In the genomic region with DNA sequence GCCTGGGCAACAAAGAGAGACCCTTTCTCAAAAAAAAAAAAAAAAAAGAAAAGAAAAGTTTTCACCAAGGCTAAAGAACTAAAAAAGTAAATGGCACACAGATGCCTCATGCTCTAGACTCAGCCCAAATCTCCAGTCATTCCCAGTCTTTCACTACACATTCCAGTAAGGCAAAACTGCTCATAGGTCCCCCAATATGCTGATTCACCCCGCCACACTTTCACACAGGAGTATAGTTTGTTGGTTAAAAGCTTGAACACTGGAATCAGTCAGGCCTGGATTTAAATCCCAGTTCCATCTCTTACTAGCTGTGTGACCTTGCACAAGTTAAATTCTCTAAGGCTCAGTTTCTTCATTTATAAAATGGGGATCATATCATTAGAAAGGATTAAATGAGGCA, we compare ENCODE assay signal across 16 cellular contexts. TPM values are rescaled to one million over a fixed set of nuclear protein-coding genes. Genes with fewer than 3 reads are reported as not detected.
A peak's percentile ranks its signal among the peaks of the same experiment; 100 is the strongest.
DNase-seq lines count a peak whose midpoint lies in the region; ATAC-seq, FAIRE-seq and TF ChIP-seq lines count a peak whose summit lies in the region.
"Had no signal": no experiment of that assay in that cellular context is flagged by ENCODE, and none has a peak within 500 bp of the region (broad histone marks: within the 10 kb centered on the region; RNA-seq: fewer than 3 reads in every experiment).

No MANE protein-coding gene starts in this region.

- no peaks in the 10 kb centered on the region for H3K27me3 ChIP-seq in Caco-2 (replicated peaks; ENCODE audit: control insufficient read depth, insufficient read depth, low read length)
- H3K27me3 ChIP-seq: brain microvascular endothelial cell had no signal

- 93% methylated on average over 1 of the region's 1 CpG for WGBS in A549 (ENCODE audit: missing lambda C conversion rate)

- ATAC-seq in A549: no peak
- no peak for ATAC-seq in GM18858 (IDR thresholded peaks at IDR 0.05; ENCODE audit: unreplicated experiment)
- ATAC-seq: stimulated activated naive CD8-positive, alpha-beta T cell treated with anti-CD3 and anti-CD28 coated beads, Interleukin-15, amount 100 ng/mL, for 72 hours had no signal

- H3K4me2 ChIP-seq in A549: peak overlapping the region; percentile 96; the same call in 1 of the 3 replicates

- TF ChIP-seq RAD21 in A549 (conservative IDR thresholded peaks at IDR 0.05 in 1 of 2, IDR thresholded peaks at IDR 0.05 in 1 of 2): no peak

- BruUV-seq in Caco-2 (replicated peaks; lab: Mats Ljungman, UMichigan): TSS peak; percentile 45

- H3K36me3 ChIP-seq in Caco-2 (ENCODE audit: control insufficient read depth, insufficient read depth, low read length): no peaks in the 10 kb centered on the region; the same call in 1 of the 2 replicates
- H3K36me3 ChIP-seq: prostate gland had no signal

- peaks cover 26% of the 10 kb centered on the region for H3K4me1 ChIP-seq in A549
- peaks cover 21% of the 10 kb centered on the region for H3K4me1 ChIP-seq in Caco-2

- H3K4me3 ChIP-seq in A549 (no peak overlapping the region), Caco-2 (ENCODE audit: low read depth, low read length) (no peak overlapping the region)

- intact Hi-C loops in Caco-2 (cut with micrococcal nuclease; ENCODE audit: unreplicated experiment): no loop called here

- H3K36me3 Mint-ChIP-seq in Caco-2 (ENCODE audit: insufficient read depth, unreplicated experiment) (peaks cover 14% of the 10 kb centered on the region), endothelial cell (ENCODE audit: low read depth, unreplicated experiment) (peaks cover 12% of the 10 kb centered on the region)

- no peak for TF ChIP-seq EP300 in A549 (IDR thresholded peaks at IDR 0.05)

- H3K9me3 Mint-ChIP-seq in Caco-2 (ENCODE audit: unreplicated experiment) (no peaks in the 10 kb centered on the region), endothelial cell (ENCODE audit: unreplicated experiment) (no peaks in the 10 kb centered on the region)
- H3K9me3 Mint-ChIP-seq: CD14-positive monocyte; stimulated activated naive CD8-positive, alpha-beta T cell treated with anti-CD3 and anti-CD28 coated beads, Interleukin-15, amount 100 ng/mL, for 72 hours had no signal

- DNase-seq in A549 (ENCODE audit: low read depth in 1 of 2, low spot score in 1 of 2) (no peak), Caco-2 (no peak), RKO (ENCODE audit: low spot score) (peak; percentile 51), endothelial cell (ENCODE audit: low spot score) (no peak), NCI-H1436 (lab: John Stamatoyannopoulos, UW) (no peak), HK-2 (ENCODE audit: unreplicated experiment) (no peak), dedifferentiated amniotic fluid mesenchymal stem cell (ENCODE audit: extremely low spot score) (no peak)
- DNase-seq: brain microvascular endothelial cell; hippocampal formation; NCI-H1694; NCI-H82; stimulated activated CD4-positive, alpha-beta T cell treated with anti-CD3 and anti-CD28 coated beads, Interleukin-4, amount 100 ng/mL, for 1 hour; stimulated activated naive CD8-positive, alpha-beta T cell treated with anti-CD3 and anti-CD28 coated beads, Interleukin-15, amount 100 ng/mL, for 72 hours had no signal

- H3K27ac ChIP-seq in A549: no peak overlapping the region
- H3K27ac ChIP-seq: brain microvascular endothelial cell, prostate gland had no signal

- CTCF ChIA-PET in A549 (lab: Yijun Ruan, JAX): interaction anchor here (0.7 to 3.3 kb wide), 4 partner anchors 10 to 75 kb away, joined by 4 to 19 read pairs (median 8); no protein-coding TSS in a partner anchor
- CTCF ChIA-PET in Caco-2 (lab: Charles Lee): no interaction called here

- no peaks in the 10 kb centered on the region for H3K27me3 Mint-ChIP-seq in Caco-2 (ENCODE audit: insufficient read depth, unreplicated experiment)
- peaks cover 1% of the 10 kb centered on the region for H3K27me3 Mint-ChIP-seq in endothelial cell (ENCODE audit: unreplicated experiment)
- H3K27me3 Mint-ChIP-seq: stimulated activated naive CD8-positive, alpha-beta T cell treated with anti-CD3 and anti-CD28 coated beads, Interleukin-15, amount 100 ng/mL, for 72 hours had no signal

- H3K4me3 Mint-ChIP-seq in Caco-2 (ENCODE audit: unreplicated experiment): no peak overlapping the region
- peak overlapping the region; percentile 60 for H3K4me3 Mint-ChIP-seq in endothelial cell (ENCODE audit: unreplicated experiment)

- H3K9me3 ChIP-seq in A549 (no peaks in the 10 kb centered on the region), Caco-2 (no peaks in the 10 kb centered on the region)
- H3K9me3 ChIP-seq: prostate gland had no signal

- H3K27ac Mint-ChIP-seq in Caco-2 (ENCODE audit: unreplicated experiment): no peak overlapping the region
- no peak overlapping the region for H3K27ac Mint-ChIP-seq in endothelial cell (ENCODE audit: unreplicated experiment)
- H3K27ac Mint-ChIP-seq: stimulated activated naive CD8-positive, alpha-beta T cell treated with anti-CD3 and anti-CD28 coated beads, Interleukin-15, amount 100 ng/mL, for 72 hours had no signal

- FAIRE-seq in A549 (lab: Jason Lieb, UNC): no peak

- POLR2A ChIA-PET in A549 (lab: Yijun Ruan, JAX) (interaction anchor here (0.6 kb wide), 1 partner anchor 37 kb away, joined by 3 read pairs; no protein-coding TSS in a partner anchor), Caco-2 (lab: Charles Lee) (no interaction called here)

- no peak for TF ChIP-seq POLR2A in A549 (IDR thresholded peaks at IDR 0.05; ENCODE audit: low read length)

- peaks cover 12% of the 10 kb centered on the region for H3K4me1 Mint-ChIP-seq in Caco-2 (ENCODE audit: low read depth, unreplicated experiment)
- H3K4me1 Mint-ChIP-seq in endothelial cell (ENCODE audit: unreplicated experiment): peaks cover 11% of the 10 kb centered on the region

- TF ChIP-seq CTCF in A549 (IDR thresholded peaks at IDR 0.05): no peak
- TF ChIP-seq CTCF in Caco-2 (IDR thresholded peaks at IDR 0.05; ENCODE audit: insufficient read depth in 1 of 2, low read depth in 1 of 2, low read length in 1 of 2, severe bottlenecking in 1 of 2, unreplicated experiment in 1 of 2): no peak
- TF ChIP-seq CTCF in endothelial cell (IDR thresholded peaks at IDR 0.05; ENCODE audit: unreplicated experiment): no peak

TF ChIP-seq in A549, 52 proteins besides CTCF, POLR2A, EP300 and RAD21 (continues in another document):
- no peak for TF ChIP-seq NFE2L2 (conservative IDR thresholded peaks at IDR 0.05; ENCODE audit: low read length)
- no peak for TF ChIP-seq SMC3 (IDR thresholded peaks at IDR 0.05)
- no peak for TF ChIP-seq JUNB (IDR thresholded peaks at IDR 0.05)
- TF ChIP-seq NR3C1 (IDR thresholded peaks at IDR 0.05): no peak
- no peak for TF ChIP-seq ZFP36 (IDR thresholded peaks at IDR 0.05; ENCODE audit: borderline replicate concordance, partially characterized antibody)
- TF ChIP-seq HOXB5 (CRISPR knock-in tag; IDR thresholded peaks at IDR 0.05): no peak
- TF ChIP-seq FOXS1 (CRISPR knock-in tag; IDR thresholded peaks at IDR 0.05): no peak

RNA-seq across cellular contexts. Expression of a gene that starts 1.9 kb away (rescaled TPM):
- polyA plus RNA-seq in A549 (2011; rRNA removed) (50.0 and 53.2 TPM in 2 replicates), A549 (2017; fragmentation: RNase III; extraction: RNeasy Plus Mini Kit Qiagen cat#74134 plus additional on column Dnase treatment) (46.6 to 53.3 TPM (median 53.2 TPM) in 3 replicates)
- 55.8 and 70.1 TPM in 2 replicates for polyA plus RNA-seq in A549 (2012; cell fraction: cytosol; rRNA removed)
- polyA plus RNA-seq in A549 (2012; cell fraction: nucleus; rRNA removed): 87.3 and 89.3 TPM in 2 replicates
- 42.7 and 44.4 TPM in 2 replicates for polyA minus RNA-seq in A549 (2011; rRNA and poly(A)+ RNA removed)
- total RNA-seq in Caco-2 (2022) (78.2 and 99.6 TPM in 2 replicates), endothelial cell (ENCODE audit: unreplicated experiment) (53.6 TPM)

RNA-seq across cellular contexts. Expression of a gene that starts 7.2 kb away (rescaled TPM):
- polyA plus RNA-seq in A549 (2011; rRNA removed) (6.3 and 10.1 TPM in 2 replicates), A549 (2017; fragmentation: RNase III; extraction: RNeasy Plus Mini Kit Qiagen cat#74134 plus additional on column Dnase treatment) (1.7 to 1.9 TPM (median 1.9 TPM) in 3 replicates)
- 2.3 and 2.8 TPM in 2 replicates for polyA plus RNA-seq in A549 (2012; cell fraction: cytosol; rRNA removed)
- polyA plus RNA-seq in A549 (2012; cell fraction: nucleus; rRNA removed): 9.9 and 10.3 TPM in 2 replicates
- polyA minus RNA-seq in A549 (2011; rRNA and poly(A)+ RNA removed): 7.4 and 7.6 TPM in 2 replicates
- total RNA-seq in Caco-2 (2022) (16.3 and 17.7 TPM in 2 replicates), endothelial cell (ENCODE audit: unreplicated experiment) (18.3 TPM)

RNA-seq across cellular contexts. Expression of a gene that starts 17.0 kb away (rescaled TPM):
- polyA plus RNA-seq in A549 (2011; rRNA removed): 50.5 and 53.5 TPM in 2 replicates
- polyA plus RNA-seq in A549 (2012; cell fraction: cytosol; rRNA removed): 61.2 and 77.9 TPM in 2 replicates
- 97.1 and 99.8 TPM in 2 replicates for polyA plus RNA-seq in A549 (2012; cell fraction: nucleus; rRNA removed)
- 22.8 to 27.8 TPM (median 26.0 TPM) in 3 replicates for polyA plus RNA-seq in A549 (2017; fragmentation: RNase III; extraction: RNeasy Plus Mini Kit Qiagen cat#74134 plus additional on column Dnase treatment)
- polyA minus RNA-seq in A549 (2011; rRNA and poly(A)+ RNA removed): 34.9 and 42.0 TPM in 2 replicates
- 40.5 and 41.3 TPM in 2 replicates for total RNA-seq in Caco-2 (2022)
- 47.2 TPM for total RNA-seq in endothelial cell (ENCODE audit: unreplicated experiment)

RNA-seq across cellular contexts. Expression of a gene that starts 29.4 kb away (rescaled TPM):
- polyA plus RNA-seq in A549 (2011; rRNA removed) (111 and 123 TPM in 2 replicates), A549 (2017; fragmentation: RNase III; extraction: RNeasy Plus Mini Kit Qiagen cat#74134 plus additional on column Dnase treatment) (106 to 111 TPM (median 107 TPM) in 3 replicates)
- 88.5 and 91.7 TPM in 2 replicates for polyA plus RNA-seq in A549 (2012; cell fraction: cytosol; rRNA removed)
- 142 and 199 TPM in 2 replicates for polyA plus RNA-seq in A549 (2012; cell fraction: nucleus; rRNA removed)
- 110 and 142 TPM in 2 replicates for polyA minus RNA-seq in A549 (2011; rRNA and poly(A)+ RNA removed)
- total RNA-seq in Caco-2 (2022) (113 TPM in 2 replicates), endothelial cell (ENCODE audit: unreplicated experiment) (28.5 TPM)
- polyA plus RNA-seq: CD14-positive monocyte had no signal

RNA-seq across cellular contexts. Expression of a gene that starts 44.5 kb away (rescaled TPM):
- polyA plus RNA-seq in A549 (2011; rRNA removed): 18.7 and 22.0 TPM in 2 replicates
- polyA plus RNA-seq in A549 (2012; cell fraction: cytosol; rRNA removed): 7.5 and 9.0 TPM in 2 replicates
- 39.4 and 70.0 TPM in 2 replicates for polyA plus RNA-seq in A549 (2012; cell fraction: nucleus; rRNA removed)
- polyA plus RNA-seq in A549 (2017; fragmentation: RNase III; extraction: RNeasy Plus Mini Kit Qiagen cat#74134 plus additional on column Dnase treatment): 5.6 to 6.6 TPM (median 5.8 TPM) in 3 replicates
- polyA minus RNA-seq in A549 (2011; rRNA and poly(A)+ RNA removed): 15.4 and 22.7 TPM in 2 replicates
- total RNA-seq in Caco-2 (2022): 15.7 and 18.9 TPM in 2 replicates
- total RNA-seq in endothelial cell (ENCODE audit: unreplicated experiment): 25.1 TPM
- polyA plus RNA-seq: CD14-positive monocyte had no signal
